9 cellular contexts compared by ENCODE assay signal in genomic region chr18:55244520-55244919, GRCh38.
DNase-seq lines count a peak whose midpoint lies in the region; ATAC-seq and TF ChIP-seq lines count a peak whose summit lies in the region.
"Had no signal": no experiment of that assay in that cellular context is flagged by ENCODE, and none has a peak within 500 bp of the region (broad histone marks: within the 10 kb centered on the region; RNA-seq: fewer than 3 reads in every experiment).

No MANE protein-coding gene starts in this region.

- ATAC-seq in SK-N-SH treated with all-trans-retinoic acid at 6 μM for 48 hours: peak; percentile 8

- DNase-seq in fibroblast of pulmonary artery (ENCODE audit: low read depth): peak; percentile 56
- DNase-seq in superior temporal gyrus (ENCODE audit: extremely low spot score): no peak
- no peak for DNase-seq in NCI-H446 (lab: John Stamatoyannopoulos, UW)
- no peak for DNase-seq in activated CD8-positive, alpha-beta memory T cell treated with anti-CD3 and anti-CD28 coated beads for 24 hours
- DNase-seq: stimulated activated CD4-positive, alpha-beta T cell treated with anti-CD3 and anti-CD28 coated beads, Interleukin-2, amount 100 ng/mL, for 48 hours; stimulated activated naive CD4-positive, alpha-beta T cell had no signal

- no peak overlapping the region for H3K9ac ChIP-seq in parathyroid adenoma

- no peaks in the 10 kb centered on the region for H3K79me2 ChIP-seq in parathyroid adenoma

- WGBS in urinary bladder: 36% methylated on average over 5 of the region's 5 CpGs

- H3K36me3 ChIP-seq in parathyroid adenoma (ENCODE audit: control insufficient read depth, insufficient read depth, low read length) (no peaks in the 10 kb centered on the region), urinary bladder (ENCODE audit: insufficient read depth) (no peaks in the 10 kb centered on the region)

- peaks cover 3% of the 10 kb centered on the region for H3K4me1 ChIP-seq in parathyroid adenoma
- H3K4me1 ChIP-seq in urinary bladder (ENCODE audit: insufficient read depth): no peaks in the 10 kb centered on the region

- no peaks in the 10 kb centered on the region for H3K27me3 ChIP-seq in parathyroid adenoma (ENCODE audit: control insufficient read depth, insufficient read depth, low read length)

- no peak for TF ChIP-seq CTCF in fibroblast of pulmonary artery (IDR thresholded peaks at IDR 0.05; ENCODE audit: low read length, missing control alignments)
- no peak for TF ChIP-seq CTCF in parathyroid adenoma (IDR thresholded peaks at IDR 0.05)

- peak overlapping the region; percentile 5 for H3K27ac ChIP-seq in parathyroid adenoma
- peak overlapping the region; percentile 23 for H3K27ac ChIP-seq in urinary bladder (ENCODE audit: low read depth)

- H3K9me3 ChIP-seq in parathyroid adenoma (ENCODE audit: control insufficient read depth, low read length): no peaks in the 10 kb centered on the region

- no peak overlapping the region for H2AFZ ChIP-seq in parathyroid adenoma

- no peak overlapping the region for H3K4me2 ChIP-seq in parathyroid adenoma (ENCODE audit: low read length)

- H3K4me3 ChIP-seq in fibroblast of pulmonary artery (replicated peaks; ENCODE audit: low read depth, low read length): no peak overlapping the region
- no peak overlapping the region for H3K4me3 ChIP-seq in parathyroid adenoma (ENCODE audit: low read depth, low read length)
- H3K4me3 ChIP-seq in urinary bladder (ENCODE audit: low read depth, low read length): no peak overlapping the region

TF ChIP-seq in SK-N-SH treated with all-trans-retinoic acid at 6 μM for 48 hours, 23 proteins besides CTCF, POLR2A, EP300 and RAD21:
- no peak for TF ChIP-seq PATZ1 (CRISPR knock-in tag; IDR thresholded peaks at IDR 0.05; ENCODE audit: borderline replicate concordance)
- TF ChIP-seq TOX (CRISPR knock-in tag; IDR thresholded peaks at IDR 0.05; ENCODE audit: borderline replicate concordance): no peak
- TF ChIP-seq GLIS3 (CRISPR knock-in tag; IDR thresholded peaks at IDR 0.05): no peak
- no peak for TF ChIP-seq ZNF565 (CRISPR knock-in tag; conservative IDR thresholded peaks at IDR 0.05; ENCODE audit: low read depth)
- TF ChIP-seq OSR1 (CRISPR knock-in tag; IDR thresholded peaks at IDR 0.05): no peak
- no peak for TF ChIP-seq ESRRG (CRISPR knock-in tag; IDR thresholded peaks at IDR 0.05)
- no peak for TF ChIP-seq ISL1 (CRISPR knock-in tag; IDR thresholded peaks at IDR 0.05)
